16 cellular contexts compared by ENCODE assay signal in genomic region chr7:51261950-51262795, GRCh38. TPM values are rescaled to one million over a fixed set of nuclear protein-coding genes. Genes with fewer than 3 reads are reported as not detected.
DNase-seq lines count a peak whose midpoint lies in the region; ATAC-seq, FAIRE-seq and TF ChIP-seq lines count a peak whose summit lies in the region.
"Had no signal": no experiment of that assay in that cellular context is flagged by ENCODE, and none has a peak within 500 bp of the region (broad histone marks: within the 10 kb centered on the region; RNA-seq: fewer than 3 reads in every experiment).

No MANE protein-coding gene starts in this region.

- H3K4me1 ChIP-seq in PC-3 (ENCODE audit: insufficient read depth, low read length) (peaks cover 34% of the 10 kb centered on the region), left lung (peaks cover 5 to 7% of the 10 kb centered on the region in 2 donors)

- ATAC-seq in PC-3 (no peak), left lung (peak; percentile 44)
- ATAC-seq: activated CD4-positive, alpha-beta T cell treated with anti-CD3 and anti-CD28 coated beads for 36 hours had no signal

- DNase-seq in NCI-H2196 (lab: John Stamatoyannopoulos, UW; ENCODE audit: unreplicated experiment) (peak; percentile 21), NCI-H2196 treated with DMSO at 0.1 percent for 48 hours (lab: John Stamatoyannopoulos, UW; ENCODE audit: unreplicated experiment) (no peak), PC-3 (no peak), left lung (no peak), MG63 (no peak), D721Med (ENCODE audit: insufficient read length, low spot score) (no peak), DMS153 treated with DMSO at 0.1 percent for 48 hours (lab: John Stamatoyannopoulos, UW; ENCODE audit: unreplicated experiment) (no peak)
- DNase-seq: activated CD4-positive, alpha-beta T cell treated with anti-CD3 and anti-CD28 coated beads for 36 hours; activated CD8-positive, alpha-beta memory T cell treated with anti-CD3 and anti-CD28 coated beads, Interleukin-2, amount 50 U/mL, for 4 hours; activated naive CD4-positive, alpha-beta T cell treated with anti-CD3 and anti-CD28 coated beads for 36 hours; foreskin melanocyte; Kasumi-1; stimulated activated CD4-positive, alpha-beta T cell treated with anti-CD3 and anti-CD28 coated beads, Interleukin-12 subunit alpha, Interleukin-12 subunit beta, amount 100 ng/mL, for 4 hours had no signal

- intact Hi-C loops in PC-3 (cut with micrococcal nuclease) (loop anchor here (5.0 kb wide), 1 partner anchor 55 kb away; the partner anchor contains the start of gene COBL), left lung (cut with DNase I) (no loop called here)

- H3K4me2 ChIP-seq in PC-3 (ENCODE audit: low read length): no peak overlapping the region

- H3K4me3 ChIP-seq in PC-3 (ENCODE audit: low read length) (no peak overlapping the region), left lung (no peak overlapping the region), MG63 (no peak overlapping the region)

- H3K36me3 ChIP-seq in PC-3 (ENCODE audit: low read depth, low read length) (no peaks in the 10 kb centered on the region), left lung (no peaks in the 10 kb centered on the region), MG63 (no peaks in the 10 kb centered on the region)

- H4K20me1 ChIP-seq in PC-3 (ENCODE audit: low read length): no peaks in the 10 kb centered on the region

- H3K9me3 ChIP-seq in PC-3 (ENCODE audit: low read length) (no peaks in the 10 kb centered on the region), left lung (no peaks in the 10 kb centered on the region), MG63 (no peaks in the 10 kb centered on the region)

- H3K27me3 ChIP-seq in PC-3 (ENCODE audit: low read length) (no peaks in the 10 kb centered on the region), left lung (no peaks in the 10 kb centered on the region), MG63 (no peaks in the 10 kb centered on the region)

- no peaks in the 10 kb centered on the region for H3F3A ChIP-seq in PC-3 (ENCODE audit: low read length, unreplicated experiment)

- no peak for FAIRE-seq in D721Med (lab: Jason Lieb, UNC)

- H3K27ac ChIP-seq in PC-3 (ENCODE audit: low read length) (peak overlapping the region; percentile 81; the same call in 1 of the 2 replicates), left lung (no peak overlapping the region), temporal lobe (ENCODE audit: low read depth, low read length) (peak overlapping the region; percentile 77)
- H3K27ac ChIP-seq: HL-60 had no signal

- no peak for TF ChIP-seq CTCF in PC-3 (conservative IDR thresholded peaks at IDR 0.05; ENCODE audit: low read depth, low read length)
- TF ChIP-seq CTCF in left lung (IDR thresholded peaks at IDR 0.05): no peak
- no peak for TF ChIP-seq CTCF in D721Med (IDR thresholded peaks at IDR 0.05; ENCODE audit: insufficient read depth, missing control alignments)

- H3K9ac ChIP-seq in PC-3 (ENCODE audit: low read length): no peak overlapping the region

- peaks cover 13% of the 10 kb centered on the region; the same call in 1 of the 2 replicates for H3K79me2 ChIP-seq in PC-3 (ENCODE audit: low read length)

- POLR2A ChIA-PET in PC-3 (lab: Charles Lee; ENCODE audit: unreplicated experiment): no interaction called here

- CTCF ChIA-PET in PC-3 (lab: Charles Lee): interaction anchor here (0.6 kb wide), 1 partner anchor 11 kb away, joined by 4 read pairs; no protein-coding TSS in a partner anchor

- no TSS peak for BruUV-seq in PC-3 (replicated peaks; lab: Mats Ljungman, UMichigan)

- no peaks in the 10 kb centered on the region for H3K9me2 ChIP-seq in PC-3 (replicated peaks; ENCODE audit: low read length)

- H2AFZ ChIP-seq in PC-3 (ENCODE audit: low read length): no peak overlapping the region

RNA-seq across cellular contexts. Expression of gene COBL, which starts 54.4 kb away (rescaled TPM):
- total RNA-seq in PC-3 (2014; rRNA removed) (8.6 and 8.8 TPM in 2 replicates), left lung (10 to 100 TPM; 26.0 to 36.1 TPM), temporal lobe (9.8 TPM)
- total RNA-seq in MG63 (2014; rRNA removed; shearing (Covaris generic); ENCODE audit: low replicate concordance): 0.03 TPM in 1 of 2 replicates, not detected in the other
- total RNA-seq: activated CD4-positive, alpha-beta T cell treated with anti-CD3 and anti-CD28 coated beads for 36 hours; activated naive CD4-positive, alpha-beta T cell treated with anti-CD3 and anti-CD28 coated beads for 36 hours; G401 had no signal

Comparison
In these comparisons a context has a peak if more than half of its experiments do, and no peak if none do; other contexts are left out.
1. H3K27ac ChIP-seq: peak in PC-3 (single experiment) and temporal lobe (single experiment); none in left lung (0 of 2).